ENCODE assay signal across 31 cellular contexts in genomic region chr9:127047971-127048370, GRCh38.
A peak's percentile ranks its signal among the peaks of the same experiment; 100 is the strongest.
DNase-seq lines count a peak whose midpoint lies in the region; ATAC-seq and TF ChIP-seq lines count a peak whose summit lies in the region.
"Had no signal": no experiment of that assay in that cellular context is flagged by ENCODE, and none has a peak within 500 bp of the region (broad histone marks: within the 10 kb centered on the region; RNA-seq: fewer than 3 reads in every experiment).

No MANE protein-coding gene starts in this region.

- peak overlapping the region; percentile 64 for H3K27ac ChIP-seq in lower lobe of right lung
- H3K27ac ChIP-seq: A549, SK-N-MC had no signal

- intact Hi-C loops in lower lobe of right lung (cut with DNase I) = no loop called here

- no peaks in the 10 kb centered on the region for H3K9me3 Mint-ChIP-seq in T-cell
- H3K9me3 Mint-ChIP-seq in stimulated activated effector memory CD8-positive, alpha-beta T cell treated with anti-CD3 and anti-CD28 coated beads, Interleukin-12 subunit alpha, Interleukin-12 subunit beta, amount 100 ng/mL, for 72 hours = no peaks in the 10 kb centered on the region
- H3K9me3 Mint-ChIP-seq: activated T-cell treated with anti-CD3 and anti-CD28 coated beads, Interleukin-2, amount 50 U/mL, for 24 hours; GM23338; WTC11 had no signal

- no peak overlapping the region for H3K4me3 ChIP-seq in lower lobe of right lung
- H3K4me3 ChIP-seq: A549, breast epithelium, coronary artery, esophagus muscularis mucosa, GM23338, SK-N-MC, uterus had no signal

- H3K4me1 ChIP-seq in lower lobe of right lung = peaks cover 22% of the 10 kb centered on the region
- H3K4me1 ChIP-seq: BE2C, breast epithelium had no signal

- peaks cover 21 to 31% (median 27%) of the 10 kb centered on the region in 3 donors for H3K4me1 Mint-ChIP-seq in T-cell
- H3K4me1 Mint-ChIP-seq in stimulated activated effector memory CD8-positive, alpha-beta T cell treated with anti-CD3 and anti-CD28 coated beads, Interleukin-12 subunit alpha, Interleukin-12 subunit beta, amount 100 ng/mL, for 72 hours = peaks cover 34% of the 10 kb centered on the region
- H3K4me1 Mint-ChIP-seq: GM23338, WTC11 had no signal

- CTCF ChIA-PET in T-cell (lab: Charles Lee) = no interaction called here

- H3K27me3 Mint-ChIP-seq in T-cell = peaks cover 0 to 2% of the 10 kb centered on the region in 2 donors
- H3K27me3 Mint-ChIP-seq: activated T-cell treated with anti-CD3 and anti-CD28 coated beads, Interleukin-2, amount 50 U/mL, for 24 hours; progenitor cell of endocrine pancreas had no signal

- POLR2A ChIA-PET in T-cell (lab: Charles Lee) = no interaction called here

- no peak overlapping the region for H3K4me3 Mint-ChIP-seq in T-cell
- no peak overlapping the region for H3K4me3 Mint-ChIP-seq in stimulated activated effector memory CD8-positive, alpha-beta T cell treated with anti-CD3 and anti-CD28 coated beads, Interleukin-12 subunit alpha, Interleukin-12 subunit beta, amount 100 ng/mL, for 72 hours
- H3K4me3 Mint-ChIP-seq: activated T-cell treated with anti-CD3 and anti-CD28 coated beads, Interleukin-2, amount 50 U/mL, for 24 hours; GM23338; WTC11 had no signal

- peaks cover 4% of the 10 kb centered on the region for H3K36me3 Mint-ChIP-seq in T-cell
- H3K36me3 Mint-ChIP-seq in stimulated activated effector memory CD8-positive, alpha-beta T cell treated with anti-CD3 and anti-CD28 coated beads, Interleukin-12 subunit alpha, Interleukin-12 subunit beta, amount 100 ng/mL, for 72 hours = peaks cover 5% of the 10 kb centered on the region
- H3K36me3 Mint-ChIP-seq: WTC11 had no signal

- ATAC-seq in T-cell (replicated peaks in 1 of 4) (no peak), lower lobe of right lung (no peak), GM18505 (IDR thresholded peaks at IDR 0.05; ENCODE audit: unreplicated experiment) (no peak), HG03139 (IDR thresholded peaks at IDR 0.05; ENCODE audit: unreplicated experiment) (no peak)
- no peak for ATAC-seq in stimulated activated effector memory CD8-positive, alpha-beta T cell treated with anti-CD3 and anti-CD28 coated beads, Interleukin-12 subunit alpha, Interleukin-12 subunit beta, amount 100 ng/mL, for 72 hours
- ATAC-seq: A549, GM23338, left ventricle myocardium superior, WTC11 had no signal

- DNase-seq in activated CD8-positive, alpha-beta memory T cell treated with anti-CD3 and anti-CD28 coated beads for 24 hours = peak; percentile 32
- no peak for DNase-seq in activated CD8-positive, alpha-beta memory T cell treated with anti-CD3 and anti-CD28 coated beads, Interleukin-2, amount 50 U/mL, for 48 hours
- DNase-seq in T-cell (no peak), lower lobe of right lung (no peak), NCI-H1092 treated with DMSO at 0.1 percent for 48 hours (lab: John Stamatoyannopoulos, UW) (no peak)
- DNase-seq in stimulated activated effector memory CD8-positive, alpha-beta T cell treated with anti-CD3 and anti-CD28 coated beads, Interleukin-12 subunit alpha, Interleukin-12 subunit beta, amount 100 ng/mL, for 72 hours (ENCODE audit: low spot score in 2 of 2) = no peak
- DNase-seq: activated CD4-positive, alpha-beta T cell treated with anti-CD3 and anti-CD28 coated beads, Interleukin-2, amount 50 U/mL, for 4 hours; activated naive CD4-positive, alpha-beta T cell treated with Interleukin-2 at 50 U/mL for 16 hours; activated T-cell treated with anti-CD3 and anti-CD28 coated beads, Interleukin-2, amount 50 U/mL, for 24 hours; amygdala; BE2C; COR-L47; DMS79; GF-D8; left ventricle myocardium superior; NCI-H1092; NCI-H2029; NCI-H226; stimulated activated CD4-positive, alpha-beta T cell treated with anti-CD3 and anti-CD28 coated beads, Interleukin-2, amount 100 ng/mL, for 24 hours; T-helper 9 cell; uterus had no signal

- no peak for TF ChIP-seq POLR2A in GM18505 (IDR thresholded peaks at IDR 0.05; ENCODE audit: borderline replicate concordance, extremely low read depth, insufficient read depth, insufficient read length)

- no peaks in the 10 kb centered on the region for H3K9me3 ChIP-seq in lower lobe of right lung
- H3K9me3 ChIP-seq: A549, BE2C, breast epithelium, esophagus muscularis mucosa, uterus had no signal

- H3K36me3 ChIP-seq in lower lobe of right lung = no peaks in the 10 kb centered on the region
- H3K36me3 ChIP-seq: BE2C, breast epithelium, esophagus muscularis mucosa, uterus had no signal

- TF ChIP-seq CTCF in lower lobe of right lung (IDR thresholded peaks at IDR 0.05) = no peak

- H3K27ac Mint-ChIP-seq in T-cell = peak overlapping the region; percentile 18 to 69
- peak overlapping the region; percentile 75 for H3K27ac Mint-ChIP-seq in stimulated activated effector memory CD8-positive, alpha-beta T cell treated with anti-CD3 and anti-CD28 coated beads, Interleukin-12 subunit alpha, Interleukin-12 subunit beta, amount 100 ng/mL, for 72 hours
- H3K27ac Mint-ChIP-seq: activated T-cell treated with anti-CD3 and anti-CD28 coated beads, Interleukin-2, amount 50 U/mL, for 24 hours; GM23338; progenitor cell of endocrine pancreas; WTC11 had no signal

- H3K27me3 ChIP-seq in lower lobe of right lung (ENCODE audit: low read depth) = no peaks in the 10 kb centered on the region
- H3K27me3 ChIP-seq: BE2C, breast epithelium, esophagus muscularis mucosa, uterus had no signal
